In genomic region chr3:79299949-79300635, GRCh38 we compare ENCODE assay signal across 7 cellular contexts.
A peak's percentile ranks its signal among the peaks of the same experiment; 100 is the strongest.
DNase-seq lines count a peak whose midpoint lies in the region; ATAC-seq and TF ChIP-seq lines count a peak whose summit lies in the region.
"Not testable (repeated sequence)": the region's sequence is repeated elsewhere in the genome, so short reads cannot be mapped to it uniquely, and the experiment has no call there.

No MANE protein-coding gene starts in this region.

- TF ChIP-seq POLR2A in sigmoid colon (IDR thresholded peaks at IDR 0.05) = not testable (repeated sequence)

- DNase-seq in HT1080 (ENCODE audit: low read depth) (peak; percentile 24), activated gamma-delta T cell (lab: John Stamatoyannopoulos, UW) (peak; percentile 15), Right ventricle myocardium superior (peak; percentile 29), right cardiac atrium (peak in 2 of 3 donors; percentile 29 to 48), left lobe of liver (ENCODE audit: low spot score) (peak; percentile 42), mesenteric fat pad (ENCODE audit: low spot score) (peak; percentile 83), sigmoid colon (peak; percentile 55)

- H3K27me3 ChIP-seq in right cardiac atrium (ENCODE audit: control insufficient read depth, insufficient read depth); sigmoid colon: not testable (repeated sequence)

- not testable (repeated sequence) for TF ChIP-seq EP300 in sigmoid colon (IDR thresholded peaks at IDR 0.05)

- H3K4me3 ChIP-seq in right cardiac atrium (ENCODE audit: low read length); sigmoid colon: not testable (repeated sequence)

- TF ChIP-seq CTCF in sigmoid colon (IDR thresholded peaks at IDR 0.05) = not testable (repeated sequence)

- intact Hi-C loops in Right ventricle myocardium superior (cut with DNase I) = not testable (repeated sequence)
- intact Hi-C loops in right cardiac atrium (cut with DNase I) = loop anchor here in 1 of 4 donors (10.0 kb wide), 1 partner anchor 65 kb away; no protein-coding TSS in a partner anchor
- intact Hi-C loops in sigmoid colon (cut with DNase I) = loop anchor here (10.0 kb wide), 1 partner anchor 55 kb away; no protein-coding TSS in a partner anchor

- H3K9me3 ChIP-seq in right cardiac atrium (ENCODE audit: control insufficient read depth, low read length); sigmoid colon: not testable (repeated sequence)

- not testable (repeated sequence) for H3K27ac ChIP-seq in right cardiac atrium (ENCODE audit: low read length); sigmoid colon

- 97% methylated on average over 40 of the region's 40 CpGs for WGBS in right cardiac atrium
- 96 to 97% methylated on average over 40 of the region's 40 CpGs for WGBS in sigmoid colon, 2 donors

- H3K4me1 ChIP-seq in right cardiac atrium (ENCODE audit: control insufficient read depth, insufficient read depth, low read length) = not testable (repeated sequence)
- H3K4me1 ChIP-seq in sigmoid colon = peaks cover 0 to 27% (median 19%) of the 10 kb centered on the region in 4 donors

- not testable (repeated sequence) for ATAC-seq in Right ventricle myocardium superior (ENCODE audit: poor library complexity); right cardiac atrium; left lobe of liver

- H3K36me3 ChIP-seq in sigmoid colon = not testable (repeated sequence)

Comparison
In these comparisons a context has a peak if more than half of its experiments do, and no peak if none do; other contexts are left out.
1. DNase-seq: peak in every context shown above with its lines; median percentile 83 in mesenteric fat pad; 55 in sigmoid colon; 42 in left lobe of liver; 38 in right cardiac atrium; 29 in Right ventricle myocardium superior; 24 in HT1080; 15 in activated gamma-delta T cell.